In the genomic region with DNA sequence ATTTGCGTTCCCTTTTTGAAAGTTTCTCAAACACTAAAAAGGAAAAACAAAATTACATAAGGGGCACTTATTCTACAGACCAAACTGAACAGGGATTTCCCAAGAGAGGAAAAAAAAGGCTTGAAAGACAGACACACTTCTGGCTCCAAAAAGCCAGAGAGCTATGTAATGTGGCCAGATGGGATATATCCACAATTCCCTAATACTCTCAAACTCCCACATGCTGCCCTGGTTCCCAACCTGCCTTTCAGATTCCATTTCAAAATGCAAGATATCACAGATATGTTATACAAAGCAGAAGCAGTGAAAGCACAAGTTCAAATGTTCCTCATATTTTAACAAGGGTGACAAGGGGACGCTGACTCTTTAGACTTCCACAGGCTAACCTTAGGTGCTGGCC, we compare ENCODE assay signal across 14 cellular contexts. TPM values are rescaled to one million over a fixed set of nuclear protein-coding genes. Genes with fewer than 3 reads are reported as not detected.
A peak's percentile ranks its signal among the peaks of the same experiment; 100 is the strongest.
DNase-seq lines count a peak whose midpoint lies in the region; ATAC-seq and TF ChIP-seq lines count a peak whose summit lies in the region.
"Had no signal": no experiment of that assay in that cellular context is flagged by ENCODE, and none has a peak within 500 bp of the region (broad histone marks: within the 10 kb centered on the region; RNA-seq: fewer than 3 reads in every experiment).

No MANE protein-coding gene starts in this region.

- H3K36me3 ChIP-seq in right atrium auricular region (no peaks in the 10 kb centered on the region), rectal smooth muscle tissue (ENCODE audit: control insufficient read depth, insufficient read depth, low read length) (no peaks in the 10 kb centered on the region), WERI-Rb-1 (no peaks in the 10 kb centered on the region)

- peak; percentile 33 for DNase-seq in CD1c-positive myeloid dendritic cell (ENCODE audit: extremely low spot score)
- DNase-seq in right atrium auricular region (ENCODE audit: low spot score) = no peak
- DNase-seq in cerebellum (ENCODE audit: low spot score) = no peak
- no peak for DNase-seq in SKM-1 (lab: John Stamatoyannopoulos, UW; ENCODE audit: unreplicated experiment)
- no peak for DNase-seq in WERI-Rb-1
- DNase-seq: activated CD4-positive, alpha-beta T cell treated with anti-CD3 and anti-CD28 coated beads, Interleukin-2, amount 50 U/mL, for 4 hours; AML-193; body of pancreas; left cardiac atrium; NCI-H446 had no signal

- no peaks in the 10 kb centered on the region for H3K36me3 Mint-ChIP-seq in activated T-helper 17 cell treated with anti-CD3 and anti-CD28 coated beads, Interleukin-2, amount 50 U/mL, for 72 hours (ENCODE audit: low read depth)
- H3K36me3 Mint-ChIP-seq: IgD-negative memory B cell had no signal

- H3K9me3 Mint-ChIP-seq in activated T-helper 17 cell treated with anti-CD3 and anti-CD28 coated beads, Interleukin-2, amount 50 U/mL, for 72 hours = no peaks in the 10 kb centered on the region
- H3K9me3 Mint-ChIP-seq: IgD-negative memory B cell had no signal

- no peak overlapping the region for H3K9ac ChIP-seq in rectal smooth muscle tissue (ENCODE audit: low read length)

- H3K27me3 ChIP-seq in right atrium auricular region (no peaks in the 10 kb centered on the region), rectal smooth muscle tissue (ENCODE audit: control insufficient read depth, insufficient read depth, low read length) (peaks cover 3% of the 10 kb centered on the region), WERI-Rb-1 (ENCODE audit: insufficient read depth, low read depth, severe bottlenecking) (no peaks in the 10 kb centered on the region)
- H3K27me3 ChIP-seq: body of pancreas had no signal

- H3K4me1 ChIP-seq in right atrium auricular region (peaks cover 0 to 27% of the 10 kb centered on the region in 2 donors), rectal smooth muscle tissue (ENCODE audit: control insufficient read depth, insufficient read depth, low read length) (no peaks in the 10 kb centered on the region)

- TF ChIP-seq CTCF in right atrium auricular region (IDR thresholded peaks at IDR 0.05) (no peak), WERI-Rb-1 (IDR thresholded peaks at IDR 0.05; ENCODE audit: low read depth, low read length) (no peak)

- peaks cover 37% of the 10 kb centered on the region for H3K27me3 Mint-ChIP-seq in activated T-helper 17 cell treated with anti-CD3 and anti-CD28 coated beads, Interleukin-2, amount 50 U/mL, for 72 hours

- peak overlapping the region; percentile 18 for H3K4me3 Mint-ChIP-seq in activated T-helper 17 cell treated with anti-CD3 and anti-CD28 coated beads, Interleukin-2, amount 50 U/mL, for 72 hours

- peak overlapping the region; percentile 42 to 85 for H3K27ac ChIP-seq in right atrium auricular region
- no peak overlapping the region for H3K27ac ChIP-seq in rectal smooth muscle tissue (ENCODE audit: low read depth, low read length)
- no peak overlapping the region for H3K27ac ChIP-seq in WERI-Rb-1
- H3K27ac ChIP-seq: body of pancreas had no signal

- no peaks in the 10 kb centered on the region for H3K4me1 Mint-ChIP-seq in activated T-helper 17 cell treated with anti-CD3 and anti-CD28 coated beads, Interleukin-2, amount 50 U/mL, for 72 hours

- no peaks in the 10 kb centered on the region for H3K9me3 ChIP-seq in right atrium auricular region
- H3K9me3 ChIP-seq in WERI-Rb-1 (ENCODE audit: severe bottlenecking) = no peaks in the 10 kb centered on the region
- H3K9me3 ChIP-seq: body of pancreas had no signal

- ATAC-seq in activated T-helper 17 cell treated with anti-CD3 and anti-CD28 coated beads, Interleukin-2, amount 50 U/mL, for 72 hours (replicated peaks) = no peak
- no peak for ATAC-seq in GM18502 (IDR thresholded peaks at IDR 0.05; ENCODE audit: poor library complexity, unreplicated experiment)
- ATAC-seq: body of pancreas had no signal

- H3K4me3 ChIP-seq in right atrium auricular region = peak overlapping the region in 1 of 2 donors; percentile 68
- peak overlapping the region; percentile 34 for H3K4me3 ChIP-seq in rectal smooth muscle tissue (ENCODE audit: low read length)
- no peak overlapping the region for H3K4me3 ChIP-seq in WERI-Rb-1 (ENCODE audit: low read depth, low read length)
- H3K4me3 ChIP-seq: body of pancreas had no signal

- no peak overlapping the region for H3K27ac Mint-ChIP-seq in activated T-helper 17 cell treated with anti-CD3 and anti-CD28 coated beads, Interleukin-2, amount 50 U/mL, for 72 hours
- H3K27ac Mint-ChIP-seq: IgD-negative memory B cell had no signal

RNA-seq across cellular contexts. Expression of a gene that starts 1.5 kb away (rescaled TPM):
- total RNA-seq in activated T-helper 17 cell treated with anti-CD3 and anti-CD28 coated beads, Interleukin-2, amount 50 U/mL, for 72 hours = 10 to 100 TPM; 16.6 to 49.0 TPM
- 10 to 100 TPM; 30.6 to 37.8 TPM for total RNA-seq in right atrium auricular region
- 37.7 TPM for total RNA-seq in cerebellum

Comparison
In these comparisons a context has a peak if more than half of its experiments do, and no peak if none do; other contexts are left out.
1. H3K27ac ChIP-seq: peak in right atrium auricular region (2 of 2); none in rectal smooth muscle tissue (single experiment) and WERI-Rb-1 (single experiment).